Comparison of ENCODE assay signal across 17 cellular contexts in the genomic region with DNA sequence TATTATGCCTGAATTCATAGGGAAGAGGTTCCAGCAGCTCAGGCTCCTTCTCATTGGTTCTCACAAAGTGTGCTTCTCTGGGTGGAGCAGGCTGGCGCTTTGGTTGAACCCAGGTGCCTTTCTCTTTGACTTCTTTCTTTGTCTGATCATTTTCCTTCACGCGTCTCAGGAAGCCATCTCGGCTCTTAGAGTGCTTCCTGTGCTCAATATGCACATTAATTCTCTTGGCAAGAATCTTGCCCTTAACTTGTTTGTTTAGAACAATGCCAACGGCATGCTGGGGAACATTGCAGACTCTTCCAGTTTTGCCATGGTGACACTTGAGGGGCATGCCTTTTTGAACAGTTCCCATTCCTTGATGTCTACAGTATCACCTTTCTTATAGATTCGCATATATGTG. TPM values are rescaled to one million over a fixed set of nuclear protein-coding genes. Genes with fewer than 3 reads are reported as not detected.
DNase-seq lines count a peak whose midpoint lies in the region; ATAC-seq, FAIRE-seq and TF ChIP-seq lines count a peak whose summit lies in the region.
"Had no signal": no experiment of that assay in that cellular context is flagged by ENCODE, and none has a peak within 500 bp of the region (broad histone marks: within the 10 kb centered on the region; RNA-seq: fewer than 3 reads in every experiment).

No MANE protein-coding gene starts in this region.

- no peaks in the 10 kb centered on the region for H3K36me3 ChIP-seq in Karpas-422 (ENCODE audit: insufficient read depth, low read length)
- H3K36me3 ChIP-seq in endothelial cell of umbilical vein (ENCODE audit: control insufficient read depth in 2 of 2, extremely low read depth in 1 of 2, insufficient read depth in 2 of 2, low read length in 2 of 2) = no peaks in the 10 kb centered on the region
- no peaks in the 10 kb centered on the region for H3K36me3 ChIP-seq in prostate gland
- no peaks in the 10 kb centered on the region for H3K36me3 ChIP-seq in heart left ventricle
- H3K36me3 ChIP-seq in lower lobe of right lung = no peaks in the 10 kb centered on the region
- H3K36me3 ChIP-seq: SJSA1 had no signal

- dilution Hi-C loops in endothelial cell of umbilical vein (cut with MboI; ENCODE audit: extremely low pct_ligation_motif_present, low sequenced_read_pairs) = no loop called here

- peak overlapping the region; percentile 13; the same call in 1 of the 2 replicates for H2AFZ ChIP-seq in Karpas-422 (ENCODE audit: low read length)
- H2AFZ ChIP-seq in endothelial cell of umbilical vein (ENCODE audit: low read depth, low read length) = peak overlapping the region; percentile 58

- H3K9ac ChIP-seq in Karpas-422 (ENCODE audit: low read length) (no peak overlapping the region), endothelial cell of umbilical vein (replicated peaks; ENCODE audit: extremely low read depth, insufficient read depth, low read length) (no peak overlapping the region)

- FAIRE-seq in endothelial cell of umbilical vein (lab: Jason Lieb, UNC) = no peak

- POLR2A ChIA-PET in endothelial cell of umbilical vein (lab: Charles Lee) = no interaction called here

- H4K20me1 ChIP-seq in Karpas-422 (ENCODE audit: insufficient read depth, low read depth, low read length) = no peaks in the 10 kb centered on the region
- H4K20me1 ChIP-seq in endothelial cell of umbilical vein (replicated peaks; ENCODE audit: control insufficient read depth, extremely low read depth, insufficient read depth, low read length) = no peaks in the 10 kb centered on the region

- H3K27me3 ChIP-seq in Karpas-422 (ENCODE audit: low read length) (no peaks in the 10 kb centered on the region), endothelial cell of umbilical vein (ENCODE audit: control insufficient read depth in 2 of 2, insufficient read depth in 2 of 2, low read length in 2 of 2) (no peaks in the 10 kb centered on the region), prostate gland (replicated peaks; ENCODE audit: insufficient read depth) (no peaks in the 10 kb centered on the region), heart left ventricle (no peaks in the 10 kb centered on the region), lower lobe of right lung (ENCODE audit: low read depth) (no peaks in the 10 kb centered on the region)
- H3K27me3 ChIP-seq: SJSA1 had no signal

- H3K9me3 ChIP-seq in Karpas-422 (ENCODE audit: low read length) (no peaks in the 10 kb centered on the region), endothelial cell of umbilical vein (replicated peaks; ENCODE audit: control insufficient read depth, insufficient read depth, low read length) (no peaks in the 10 kb centered on the region), prostate gland (no peaks in the 10 kb centered on the region), heart left ventricle (no peaks in the 10 kb centered on the region), lower lobe of right lung (no peaks in the 10 kb centered on the region)
- H3K9me3 ChIP-seq: SJSA1 had no signal

- DNase-seq in Karpas-422 = no peak
- peak; percentile 39 for DNase-seq in endothelial cell of umbilical vein (ENCODE audit: low read depth, low spot score)
- peak; percentile 39 for DNase-seq in prostate gland (ENCODE audit: low spot score)
- DNase-seq in cerebellar nuclear complex (lab: John Stamatoyannopoulos, UW) = no peak
- DNase-seq in heart left ventricle = no peak
- DNase-seq in lower lobe of right lung = no peak
- DNase-seq: DMS 273 treated with DMSO at 0.1 percent for 48 hours; H9; NCI-H146; NCI-H2081 treated with DMSO at 0.1 percent for 48 hours; NCI-H226; NCI-H526 treated with DMSO at 0.1 percent for 48 hours; NK-92 treated with Interleukin-12 subunit alpha and Interleukin-12 subunit beta, amount 100 ng/mL, for 24 hours; OCI-M1 had no signal

- no peak overlapping the region for H3K4me3 ChIP-seq in Karpas-422 (ENCODE audit: low read length)
- no peak overlapping the region for H3K4me3 ChIP-seq in endothelial cell of umbilical vein (replicated peaks in 1 of 3; ENCODE audit: insufficient read depth in 1 of 3, low read depth in 1 of 3, low read length in 3 of 3)
- H3K4me3 ChIP-seq in prostate gland = no peak overlapping the region
- no peak overlapping the region for H3K4me3 ChIP-seq in heart left ventricle
- no peak overlapping the region for H3K4me3 ChIP-seq in lower lobe of right lung
- H3K4me3 ChIP-seq: SJSA1 had no signal

- H3K79me2 ChIP-seq in Karpas-422 (ENCODE audit: low read length) (no peaks in the 10 kb centered on the region), endothelial cell of umbilical vein (ENCODE audit: control insufficient read depth, insufficient read depth, low read length) (no peaks in the 10 kb centered on the region)

- 36% methylated on average over 6 of the region's 6 CpGs for WGBS in prostate gland
- 57 to 76% (median 67%) methylated on average over 6 of the region's 6 CpGs for WGBS in heart left ventricle, 4 donors

- peaks cover 12% of the 10 kb centered on the region for H3K4me1 ChIP-seq in Karpas-422 (ENCODE audit: low read length)
- peaks cover 12% of the 10 kb centered on the region for H3K4me1 ChIP-seq in endothelial cell of umbilical vein (ENCODE audit: control insufficient read depth, extremely low read depth, insufficient read depth, low read length)
- peaks cover 4% of the 10 kb centered on the region for H3K4me1 ChIP-seq in prostate gland (replicated peaks)
- H3K4me1 ChIP-seq in heart left ventricle = peaks cover 10 to 48% (median 32%) of the 10 kb centered on the region in 12 donors
- peaks cover 37% of the 10 kb centered on the region for H3K4me1 ChIP-seq in lower lobe of right lung

- intact Hi-C loops in endothelial cell of umbilical vein (cut with micrococcal nuclease) = no loop called here
- intact Hi-C loops in prostate gland (cut with DNase I) = loop anchor here (5.0 kb wide), 1 partner anchor 172 kb away; the partner anchor contains the start of gene PANK2
- intact Hi-C loops in heart left ventricle (cut with DNase I) = loop anchor here in 5 of 10 donors (5.0 to 10.0 kb wide), 3 partner anchors 32 to 175 kb away; partner anchors contain the start of genes PANK2 (in 2 of the 5) and RNF24 (in 2 of the 5)
- intact Hi-C loops in lower lobe of right lung (cut with DNase I) = no loop called here

- ATAC-seq in heart left ventricle = no peak
- no peak for ATAC-seq in lower lobe of right lung
- no peak for ATAC-seq in HG02610 (IDR thresholded peaks at IDR 0.05; ENCODE audit: unreplicated experiment)

- TF ChIP-seq CTCF in C4-2B (conservative IDR thresholded peaks at IDR 0.05) (no peak), endothelial cell of umbilical vein (IDR thresholded peaks at IDR 0.05; ENCODE audit: extremely low read depth in 1 of 2, insufficient read depth in 1 of 2, low read depth in 1 of 2, low read length in 2 of 2) (no peak), prostate gland (IDR thresholded peaks at IDR 0.05) (no peak), heart left ventricle (IDR thresholded peaks at IDR 0.05) (no peak), lower lobe of right lung (IDR thresholded peaks at IDR 0.05) (no peak)

- CTCF ChIA-PET in endothelial cell of umbilical vein (lab: Charles Lee) = no interaction called here

- TF ChIP-seq POLR2A in endothelial cell of umbilical vein (IDR thresholded peaks at IDR 0.05; ENCODE audit: low read depth, low read length) = no peak
- no peak for TF ChIP-seq POLR2A in prostate gland (IDR thresholded peaks at IDR 0.05)
- TF ChIP-seq POLR2A in heart left ventricle (IDR thresholded peaks at IDR 0.05) = no peak

- no peaks in the 10 kb centered on the region for H3K9me1 ChIP-seq in endothelial cell of umbilical vein (replicated peaks; ENCODE audit: control insufficient read depth, extremely low read depth, insufficient read depth, low read length)

- H3K27ac ChIP-seq in C4-2B (peak overlapping the region; percentile 72; the same call in 1 of the 2 replicates), Karpas-422 (ENCODE audit: low read length) (no peak overlapping the region), endothelial cell of umbilical vein (ENCODE audit: insufficient read depth, low read depth, low read length) (no peak overlapping the region), prostate gland (peak overlapping the region; percentile 73 to 82), heart left ventricle (peak overlapping the region in 1 of 12 donors; percentile 56), lower lobe of right lung (no peak overlapping the region)
- H3K27ac ChIP-seq: SJSA1 had no signal

- H3K4me2 ChIP-seq in Karpas-422 (ENCODE audit: low read depth, low read length, poor library complexity, severe bottlenecking) = no peak overlapping the region
- H3K4me2 ChIP-seq in endothelial cell of umbilical vein (ENCODE audit: insufficient read depth, low read length) = no peak overlapping the region

- no TSS peak for BruUV-seq in endothelial cell of umbilical vein (replicated peaks; lab: Mats Ljungman, UMichigan)

- no peaks in the 10 kb centered on the region for H3K9me2 ChIP-seq in Karpas-422 (replicated peaks; ENCODE audit: insufficient read depth, low read length)

TF ChIP-seq in endothelial cell of umbilical vein, 7 proteins besides CTCF, POLR2A, EP300 and RAD21 (continues in another document):
- TF ChIP-seq MAX (IDR thresholded peaks at IDR 0.05; ENCODE audit: insufficient read depth, insufficient read length) = no peak
- no peak for TF ChIP-seq EZH2 (IDR thresholded peaks at IDR 0.05; ENCODE audit: borderline replicate concordance, low read depth, low read length, severe bottlenecking)
- no peak for TF ChIP-seq POLR2AphosphoS5 (IDR thresholded peaks at IDR 0.05; ENCODE audit: insufficient read depth, low read depth, low read length)
- no peak for TF ChIP-seq MYC (IDR thresholded peaks at IDR 0.05; ENCODE audit: low read depth, low read length)
- TF ChIP-seq FOS (IDR thresholded peaks at IDR 0.05; ENCODE audit: borderline replicate concordance, insufficient read depth, low read length) = no peak
- TF ChIP-seq GATA2 (IDR thresholded peaks at IDR 0.05; ENCODE audit: insufficient read depth, insufficient read length, low read depth, low read length) = no peak

RNA-seq across cellular contexts. Expression of gene RNF24, which starts 44.3 kb away (rescaled TPM):
- 5.9 and 7.7 TPM in 2 replicates for total RNA-seq in Karpas-422 (2014; rRNA removed; shearing (Covaris generic); ENCODE audit: low replicate concordance)
- 9.0 and 11.7 TPM in 2 replicates for total RNA-seq in endothelial cell of umbilical vein
- 4.1 and 4.5 TPM in 2 replicates for polyA plus RNA-seq in endothelial cell of umbilical vein
- polyA plus RNA-seq in endothelial cell of umbilical vein (2011; cell fraction: cytosol; rRNA removed) = 3.8 and 4.3 TPM in 2 replicates
- 4.2 and 4.7 TPM in 2 replicates for polyA plus RNA-seq in endothelial cell of umbilical vein (2011; cell fraction: nucleus; rRNA removed)
- polyA plus RNA-seq in endothelial cell of umbilical vein (2012) = 14.3 and 15.7 TPM in 2 replicates
- polyA minus RNA-seq in endothelial cell of umbilical vein = 5.8 and 7.9 TPM in 2 replicates
- 12.7 TPM for polyA minus RNA-seq in endothelial cell of umbilical vein (2011; cell fraction: cytosol; rRNA and poly(A)+ RNA removed)
- 3.4 and 3.6 TPM in 2 replicates for polyA minus RNA-seq in endothelial cell of umbilical vein (2011; cell fraction: nucleus; rRNA and poly(A)+ RNA removed)
- total RNA-seq in prostate gland = 10 to 100 TPM; 30.4 to 31.2 TPM
- total RNA-seq in heart left ventricle = 10 to 100 TPM in 2 of 9 donors, 1 to 10 TPM in 7; 4.2 to 15.2 (median 6.4) TPM
- polyA plus RNA-seq in heart left ventricle = 1 to 10 TPM; 1.2 to 6.8 TPM
- total RNA-seq in lower lobe of right lung = 25.1 TPM

Comparison
In these comparisons a context has a peak if more than half of its experiments do, and no peak if none do; other contexts are left out.
1. H3K27ac ChIP-seq: peak in C4-2B (single experiment) and prostate gland (2 of 2); none in Karpas-422 (single experiment), endothelial cell of umbilical vein (single experiment) and lower lobe of right lung (single experiment).
2. DNase-seq: peak in endothelial cell of umbilical vein (single experiment) and prostate gland (single experiment); none in Karpas-422 (single experiment), cerebellar nuclear complex (0 of 2), heart left ventricle (0 of 5) and lower lobe of right lung (single experiment).